In genomic region chr17:64503821-64504768, GRCh38 we compare ENCODE assay signal across 9 cellular contexts. TPM values are rescaled to one million over a fixed set of nuclear protein-coding genes. Genes with fewer than 3 reads are reported as not detected.
DNase-seq lines count a peak whose midpoint lies in the region; ATAC-seq, FAIRE-seq and TF ChIP-seq lines count a peak whose summit lies in the region.
"Had no signal": no experiment of that assay in that cellular context is flagged by ENCODE, and none has a peak within 500 bp of the region (broad histone marks: within the 10 kb centered on the region; RNA-seq: fewer than 3 reads in every experiment).

No MANE protein-coding gene starts in this region.

- H3K9me3 Mint-ChIP-seq in IgD-negative memory B cell, result no peaks in the 10 kb centered on the region
- no peaks in the 10 kb centered on the region for H3K9me3 Mint-ChIP-seq in central memory CD8-positive, alpha-beta T cell

- no peak for TF ChIP-seq RAD21 in A549 (conservative IDR thresholded peaks at IDR 0.05 in 1 of 2, IDR thresholded peaks at IDR 0.05 in 1 of 2)

- H3K27me3 Mint-ChIP-seq in IgD-negative memory B cell, result no peaks in the 10 kb centered on the region
- H3K27me3 Mint-ChIP-seq in central memory CD8-positive, alpha-beta T cell, result no peaks in the 10 kb centered on the region

- peaks cover 62 to 75% of the 10 kb centered on the region in 2 donors for H3K36me3 ChIP-seq in muscle layer of duodenum (ENCODE audit: control insufficient read depth in 1 of 2, insufficient read depth in 2 of 2, low read length in 2 of 2)

- H3K27ac Mint-ChIP-seq in IgD-negative memory B cell, result peak overlapping the region; percentile 99 to 100 (median 100)
- peak overlapping the region; percentile 100 for H3K27ac Mint-ChIP-seq in central memory CD8-positive, alpha-beta T cell (ENCODE audit: low read depth)

- H3K4me3 ChIP-seq in A549, result peak overlapping the region; percentile 91
- H3K4me3 ChIP-seq in muscle layer of duodenum (ENCODE audit: low read depth in 1 of 2, low read length in 2 of 2), result peak overlapping the region; percentile 83 to 100

- no peaks in the 10 kb centered on the region for H3K27me3 ChIP-seq in muscle layer of duodenum (ENCODE audit: low read depth, low read length)

- WGBS in A549 (ENCODE audit: missing lambda C conversion rate), result 42% methylated on average over 7 of the region's 7 CpGs

- H3K36me3 Mint-ChIP-seq in IgD-negative memory B cell, result peaks cover 7% of the 10 kb centered on the region
- peaks cover 87% of the 10 kb centered on the region for H3K36me3 Mint-ChIP-seq in central memory CD8-positive, alpha-beta T cell (ENCODE audit: insufficient read depth)

- H3K4me1 ChIP-seq in A549, result peaks cover 53% of the 10 kb centered on the region
- H3K4me1 ChIP-seq in muscle layer of duodenum (ENCODE audit: control insufficient read depth in 1 of 2, insufficient read depth in 2 of 2, low read length in 2 of 2), result peaks cover 21 to 66% of the 10 kb centered on the region in 2 donors

- ATAC-seq in A549 (no peak), GM19351 (IDR thresholded peaks at IDR 0.05; ENCODE audit: unreplicated experiment) (no peak), GM18907 (IDR thresholded peaks at IDR 0.05; ENCODE audit: unreplicated experiment) (no peak)
- no peak for ATAC-seq in central memory CD8-positive, alpha-beta T cell (replicated peaks; ENCODE audit: extremely low read depth, poor library complexity, severe bottlenecking)
- ATAC-seq: mucosa of descending colon had no signal

- no peak for TF ChIP-seq POLR2A in A549 (IDR thresholded peaks at IDR 0.05; ENCODE audit: low read length)

- no peak for DNase-seq in A549 (ENCODE audit: low read depth in 1 of 2, low spot score in 1 of 2)
- no peak for DNase-seq in central memory CD8-positive, alpha-beta T cell (ENCODE audit: low spot score in 2 of 2)
- no peak for DNase-seq in 8988T
- no peak for DNase-seq in D341Med (ENCODE audit: low spot score)
- DNase-seq: mucosa of descending colon had no signal

- peak overlapping the region; percentile 93 for H3K4me2 ChIP-seq in A549

- H3K27ac ChIP-seq in A549 (peak overlapping the region; percentile 96 to 97; a peak in 4 of 6 replicates), muscle layer of duodenum (ENCODE audit: low read length) (peak overlapping the region; percentile 100)

- peak overlapping the region; percentile 98 to 100 (median 99) for H3K4me3 Mint-ChIP-seq in IgD-negative memory B cell
- peak overlapping the region; percentile 100 for H3K4me3 Mint-ChIP-seq in central memory CD8-positive, alpha-beta T cell

- no peaks in the 10 kb centered on the region for H3K9me3 ChIP-seq in A549
- no peaks in the 10 kb centered on the region for H3K9me3 ChIP-seq in muscle layer of duodenum (ENCODE audit: control insufficient read depth in 1 of 2, low read length in 2 of 2)
- H3K9me3 ChIP-seq: mucosa of descending colon had no signal

- FAIRE-seq in A549 (lab: Jason Lieb, UNC), result no peak

- TF ChIP-seq CTCF in A549 (IDR thresholded peaks at IDR 0.05), result no peak

- no peak for TF ChIP-seq EP300 in A549 (IDR thresholded peaks at IDR 0.05)

- peaks cover 37 to 52% (median 48%) of the 10 kb centered on the region in 3 donors for H3K4me1 Mint-ChIP-seq in IgD-negative memory B cell
- peaks cover 76% of the 10 kb centered on the region for H3K4me1 Mint-ChIP-seq in central memory CD8-positive, alpha-beta T cell

- POLR2A ChIA-PET in A549 (lab: Yijun Ruan, JAX), result interaction anchor here (4.2 kb wide), 1 partner anchor 7 kb away, joined by 132 read pairs; the partner anchor contains the start of gene POLG2

- CTCF ChIA-PET in A549 (lab: Yijun Ruan, JAX), result interaction anchor here (0.7 to 4.9 kb wide), 6 partner anchors 8 to 145 kb away, joined by 3 to 42 read pairs (median 15); partner anchors contain the start of gene POLG2

TF ChIP-seq in A549, 52 proteins besides CTCF, POLR2A, EP300 and RAD21:
- TF ChIP-seq NPAS2 (CRISPR knock-in tag; IDR thresholded peaks at IDR 0.05; ENCODE audit: borderline replicate concordance) (no peak), ZC3H11A (IDR thresholded peaks at IDR 0.05) (no peak), HOXB5 (CRISPR knock-in tag; IDR thresholded peaks at IDR 0.05) (peak; percentile 47; the same call in 1 of the 2 replicates), EHMT2 (IDR thresholded peaks at IDR 0.05; ENCODE audit: low read depth) (no peak), JUN (IDR thresholded peaks at IDR 0.05) (0 out of 5 replicates have a peak, but pooled peaks of 1 of the 2 experiments have one; percentile 4), FOSL2 (IDR thresholded peaks at IDR 0.05) (no peak), FOSL2 (CRISPR knock-in tag; IDR thresholded peaks at IDR 0.05) (0 out of 2 replicates have a peak, but pooled peaks have one; percentile 9), HOXA7 (CRISPR knock-in tag; IDR thresholded peaks at IDR 0.05) (0 out of 2 replicates have a peak, but pooled peaks have one; percentile 71), RARB (CRISPR knock-in tag; IDR thresholded peaks at IDR 0.05) (peak; percentile 60; the same call in 1 of the 2 replicates), POLR2AphosphoS2 (conservative IDR thresholded peaks at IDR 0.05; ENCODE audit: low read length) (0 out of 2 replicates have a peak, but pooled peaks have one; percentile 21)

RNA-seq across cellular contexts. Expression of gene DDX5, which starts 2.0 kb away (rescaled TPM):
- polyA plus RNA-seq in A549 (2011; rRNA removed) (811 and 1,011 TPM in 2 replicates), A549 (2017; fragmentation: RNase III; extraction: RNeasy Plus Mini Kit Qiagen cat#74134 plus additional on column Dnase treatment) (748 to 886 TPM (median 841 TPM) in 3 replicates), IgD-negative memory B cell (1,084 TPM)
- 724 and 844 TPM in 2 replicates for polyA plus RNA-seq in A549 (2012; cell fraction: cytosol; rRNA removed)
- polyA plus RNA-seq in A549 (2012; cell fraction: nucleus; rRNA removed), result 1,855 and 3,100 TPM in 2 replicates
- polyA minus RNA-seq in A549 (2011; rRNA and poly(A)+ RNA removed), result 739 and 935 TPM in 2 replicates

RNA-seq across cellular contexts. Expression of gene CEP95, which starts 2.7 kb away (rescaled TPM):
- polyA plus RNA-seq in A549 (2011; rRNA removed) (53.5 and 73.0 TPM in 2 replicates), A549 (2017; fragmentation: RNase III; extraction: RNeasy Plus Mini Kit Qiagen cat#74134 plus additional on column Dnase treatment) (30.0 to 35.0 TPM (median 32.3 TPM) in 3 replicates), IgD-negative memory B cell (15.4 TPM)
- polyA plus RNA-seq in A549 (2012; cell fraction: cytosol; rRNA removed), result 14.6 and 17.7 TPM in 2 replicates
- polyA plus RNA-seq in A549 (2012; cell fraction: nucleus; rRNA removed), result 30.0 and 34.6 TPM in 2 replicates
- polyA minus RNA-seq in A549 (2011; rRNA and poly(A)+ RNA removed), result 22.1 and 27.0 TPM in 2 replicates

RNA-seq across cellular contexts. Expression of gene POLG2, which starts 7.2 kb away (rescaled TPM):
- polyA plus RNA-seq in A549 (2011; rRNA removed), result 28.8 and 31.3 TPM in 2 replicates
- 10.1 and 12.4 TPM in 2 replicates for polyA plus RNA-seq in A549 (2012; cell fraction: cytosol; rRNA removed)
- polyA plus RNA-seq in A549 (2012; cell fraction: nucleus; rRNA removed), result 15.9 and 26.1 TPM in 2 replicates
- 26.3 to 28.5 TPM (median 27.4 TPM) in 3 replicates for polyA plus RNA-seq in A549 (2017; fragmentation: RNase III; extraction: RNeasy Plus Mini Kit Qiagen cat#74134 plus additional on column Dnase treatment)
- polyA minus RNA-seq in A549 (2011; rRNA and poly(A)+ RNA removed), result 20.4 and 23.0 TPM in 2 replicates
- polyA plus RNA-seq in IgD-negative memory B cell, result 9.3 TPM

RNA-seq across cellular contexts. Expression of gene MILR1, which starts 55.2 kb away (rescaled TPM):
- 12.2 and 12.8 TPM in 2 replicates for polyA plus RNA-seq in A549 (2011; rRNA removed)
- polyA plus RNA-seq in A549 (2012; cell fraction: cytosol; rRNA removed), result 1.3 TPM in 2 replicates
- 0.41 and 1.1 TPM in 2 replicates for polyA plus RNA-seq in A549 (2012; cell fraction: nucleus; rRNA removed)
- 1.6 to 3.0 TPM (median 2.3 TPM) in 3 replicates for polyA plus RNA-seq in A549 (2017; fragmentation: RNase III; extraction: RNeasy Plus Mini Kit Qiagen cat#74134 plus additional on column Dnase treatment)
- 8.4 and 10.9 TPM in 2 replicates for polyA minus RNA-seq in A549 (2011; rRNA and poly(A)+ RNA removed)
- 1.9 TPM for polyA plus RNA-seq in IgD-negative memory B cell
